ENCODE assay signal across 8 cellular contexts in genomic region chr11:6319879-6320410, GRCh38. TPM values are rescaled to one million over a fixed set of nuclear protein-coding genes. Genes with fewer than 3 reads are reported as not detected.
DNase-seq lines count a peak whose midpoint lies in the region; ATAC-seq and TF ChIP-seq lines count a peak whose summit lies in the region.

No MANE protein-coding gene starts in this region.

- peak; percentile 23 for DNase-seq in activated CD4-positive, alpha-beta T cell treated with anti-CD3 and anti-CD28 coated beads, Interleukin-2, amount 10 ng/mL, durations not matched to agents 7 days and 5 days
- DNase-seq in activated CD4-positive, alpha-beta T cell treated with anti-CD3 and anti-CD28 coated beads for 1 hour = no peak
- peak; percentile 45 for DNase-seq in activated CD8-positive, alpha-beta memory T cell treated with anti-CD3 and anti-CD28 coated beads, Interleukin-2, amount 10 ng/mL, durations not matched to agents 7 days and 5 days
- DNase-seq in fibroblast of the aortic adventitia (ENCODE audit: low read depth) (peak; percentile 96), omental fat pad (ENCODE audit: low spot score) (peak; percentile 62), activated gamma-delta T cell (lab: John Stamatoyannopoulos, UW) (no peak)

- H3K4me1 Mint-ChIP-seq in activated CD4-positive, alpha-beta T cell treated with anti-CD3 and anti-CD28 coated beads, Interleukin-2, amount 10 ng/mL, durations not matched to agents 7 days and 5 days = peaks cover 27% of the 10 kb centered on the region
- H3K4me1 Mint-ChIP-seq in activated CD8-positive, alpha-beta memory T cell treated with anti-CD3 and anti-CD28 coated beads, Interleukin-2, amount 10 ng/mL, durations not matched to agents 7 days and 5 days = peaks cover 32% of the 10 kb centered on the region

- CTCF ChIA-PET in activated CD4-positive, alpha-beta T cell treated with anti-CD3 and anti-CD28 coated beads, Interleukin-2, amount 10 ng/mL, durations not matched to agents 7 days and 5 days (lab: Charles Lee) = interaction anchor here (0.8 to 2.1 kb wide), 6 partner anchors 13 to 72 kb away, joined by 3 to 8 read pairs (median 4); no protein-coding TSS in a partner anchor
- CTCF ChIA-PET in activated CD8-positive, alpha-beta memory T cell treated with anti-CD3 and anti-CD28 coated beads, Interleukin-2, amount 10 ng/mL, durations not matched to agents 7 days and 5 days (lab: Charles Lee) = interaction anchor here (0.7 to 5.9 kb wide), 10 partner anchors 21 to 426 kb away, joined by 3 to 27 read pairs (median 4); no protein-coding TSS in a partner anchor

- H3K9me3 Mint-ChIP-seq in activated CD4-positive, alpha-beta T cell treated with anti-CD3 and anti-CD28 coated beads, Interleukin-2, amount 10 ng/mL, durations not matched to agents 7 days and 5 days = no peaks in the 10 kb centered on the region
- no peaks in the 10 kb centered on the region for H3K9me3 Mint-ChIP-seq in activated CD8-positive, alpha-beta memory T cell treated with anti-CD3 and anti-CD28 coated beads, Interleukin-2, amount 10 ng/mL, durations not matched to agents 7 days and 5 days (ENCODE audit: low read depth)

- TF ChIP-seq CTCF in fibroblast of the aortic adventitia (IDR thresholded peaks at IDR 0.05; ENCODE audit: insufficient read depth, low read length) (no peak), omental fat pad (IDR thresholded peaks at IDR 0.05) (no peak)

- H3K4me3 Mint-ChIP-seq in activated CD4-positive, alpha-beta T cell treated with anti-CD3 and anti-CD28 coated beads, Interleukin-2, amount 10 ng/mL, durations not matched to agents 7 days and 5 days = peak overlapping the region; percentile 51
- H3K4me3 Mint-ChIP-seq in activated CD8-positive, alpha-beta memory T cell treated with anti-CD3 and anti-CD28 coated beads, Interleukin-2, amount 10 ng/mL, durations not matched to agents 7 days and 5 days = peak overlapping the region; percentile 71

- peak overlapping the region; percentile 87 for H3K4me3 ChIP-seq in fibroblast of the aortic adventitia (ENCODE audit: low read depth, low read length)

- POLR2A ChIA-PET in activated CD4-positive, alpha-beta T cell treated with anti-CD3 and anti-CD28 coated beads, Interleukin-2, amount 10 ng/mL, durations not matched to agents 7 days and 5 days (lab: Charles Lee) = interaction anchor here (0.7 kb wide), 1 partner anchor 69 kb away, joined by 5 read pairs; no protein-coding TSS in a partner anchor

- H3K27me3 Mint-ChIP-seq in activated CD4-positive, alpha-beta T cell treated with anti-CD3 and anti-CD28 coated beads, Interleukin-2, amount 10 ng/mL, durations not matched to agents 7 days and 5 days = peaks cover 46% of the 10 kb centered on the region
- peaks cover 35% of the 10 kb centered on the region for H3K27me3 Mint-ChIP-seq in activated CD8-positive, alpha-beta memory T cell treated with anti-CD3 and anti-CD28 coated beads, Interleukin-2, amount 10 ng/mL, durations not matched to agents 7 days and 5 days

- peak overlapping the region; percentile 70 for H3K27ac Mint-ChIP-seq in activated CD4-positive, alpha-beta T cell treated with anti-CD3 and anti-CD28 coated beads, Interleukin-2, amount 10 ng/mL, durations not matched to agents 7 days and 5 days
- H3K27ac Mint-ChIP-seq in activated CD8-positive, alpha-beta memory T cell treated with anti-CD3 and anti-CD28 coated beads, Interleukin-2, amount 10 ng/mL, durations not matched to agents 7 days and 5 days = peak overlapping the region; percentile 86

- no peaks in the 10 kb centered on the region for H3K36me3 Mint-ChIP-seq in activated CD4-positive, alpha-beta T cell treated with anti-CD3 and anti-CD28 coated beads, Interleukin-2, amount 10 ng/mL, durations not matched to agents 7 days and 5 days (ENCODE audit: low read depth)
- H3K36me3 Mint-ChIP-seq in activated CD8-positive, alpha-beta memory T cell treated with anti-CD3 and anti-CD28 coated beads, Interleukin-2, amount 10 ng/mL, durations not matched to agents 7 days and 5 days = peaks cover 2% of the 10 kb centered on the region

- ATAC-seq in HG03039 (IDR thresholded peaks at IDR 0.05; ENCODE audit: unreplicated experiment) (peak; percentile 34), omental fat pad (ENCODE audit: low FRiP score) (peak; percentile 88), GM21367 (IDR thresholded peaks at IDR 0.05; ENCODE audit: unreplicated experiment) (no peak)
- ATAC-seq in activated CD8-positive, alpha-beta memory T cell treated with anti-CD3 and anti-CD28 coated beads, Interleukin-2, amount 10 ng/mL, durations not matched to agents 7 days and 5 days = peak; percentile 38

RNA-seq across cellular contexts. Expression of gene CAVIN3, which starts 0.4 kb away (rescaled TPM):
- 1 to 10 TPM; 1.9 to 2.7 TPM for total RNA-seq in activated CD4-positive, alpha-beta T cell treated with anti-CD3 and anti-CD28 coated beads, Interleukin-2, amount 10 ng/mL, durations not matched to agents 7 days and 5 days
- 10 to 100 TPM in 1 of 2 experiments, 1 to 10 TPM in 1; 4.9 to 18.7 TPM for total RNA-seq in activated CD8-positive, alpha-beta memory T cell treated with anti-CD3 and anti-CD28 coated beads, Interleukin-2, amount 10 ng/mL, durations not matched to agents 7 days and 5 days
- total RNA-seq in fibroblast of the aortic adventitia (ENCODE audit: low replicate concordance) (323 and 888 TPM in 2 replicates), omental fat pad (100 to 1,000 TPM in 2 of 4 donors, 10 to 100 TPM in 2; 78.7 to 209 (median 139) TPM)

Comparison
In these comparisons a context has a peak if more than half of its experiments do, and no peak if none do; other contexts are left out.
1. DNase-seq: peak in activated CD4-positive, alpha-beta T cell treated with anti-CD3 and anti-CD28 coated beads, Interleukin-2, amount 10 ng/mL, durations not matched to agents 7 days and 5 days (single experiment), activated CD8-positive, alpha-beta memory T cell treated with anti-CD3 and anti-CD28 coated beads, Interleukin-2, amount 10 ng/mL, durations not matched to agents 7 days and 5 days (single experiment), fibroblast of the aortic adventitia (single experiment) and omental fat pad (single experiment); none in activated CD4-positive, alpha-beta T cell treated with anti-CD3 and anti-CD28 coated beads for 1 hour (single experiment) and activated gamma-delta T cell (single experiment).
2. RNA of gene CAVIN3, which starts 0.4 kb away (total RNA-seq): 323 to 888 TPM in fibroblast of the aortic adventitia and 78.7 to 209 TPM in omental fat pad; 4.9 to 18.7 TPM in activated CD8-positive, alpha-beta memory T cell treated with anti-CD3 and anti-CD28 coated beads, Interleukin-2, amount 10 ng/mL, durations not matched to agents 7 days and 5 days and 1.9 to 2.7 TPM in activated CD4-positive, alpha-beta T cell treated with anti-CD3 and anti-CD28 coated beads, Interleukin-2, amount 10 ng/mL, durations not matched to agents 7 days and 5 days; every median in the first group is over 4 times any median in the second.